12 cellular contexts compared by ENCODE assay signal in genomic region chr2:238141541-238142318, GRCh38. TPM values are rescaled to one million over a fixed set of nuclear protein-coding genes. Genes with fewer than 3 reads are reported as not detected.
DNase-seq lines count a peak whose midpoint lies in the region; FAIRE-seq and TF ChIP-seq lines count a peak whose summit lies in the region.
"Had no signal": no experiment of that assay in that cellular context is flagged by ENCODE, and none has a peak within 500 bp of the region (broad histone marks: within the 10 kb centered on the region; RNA-seq: fewer than 3 reads in every experiment).

No MANE protein-coding gene starts in this region.

- POLR2A ChIA-PET in endothelial cell of umbilical vein (lab: Charles Lee): no interaction called here

- no peak overlapping the region for H3K9ac ChIP-seq in endothelial cell of umbilical vein (replicated peaks; ENCODE audit: extremely low read depth, insufficient read depth, low read length)

- dilution Hi-C loops in endothelial cell of umbilical vein (cut with MboI; ENCODE audit: extremely low pct_ligation_motif_present, low sequenced_read_pairs): no loop called here

- H3K4me3 ChIP-seq in endothelial cell of umbilical vein (replicated peaks in 1 of 3; ENCODE audit: insufficient read depth in 1 of 3, low read depth in 1 of 3, low read length in 3 of 3): no peak overlapping the region
- H3K4me3 ChIP-seq in thyroid gland (replicated peaks in 1 of 3): no peak overlapping the region
- H3K4me3 ChIP-seq: cardiac muscle cell had no signal

- no peaks in the 10 kb centered on the region for H3K9me1 ChIP-seq in endothelial cell of umbilical vein (replicated peaks; ENCODE audit: control insufficient read depth, extremely low read depth, insufficient read depth, low read length)

- H3K4me2 ChIP-seq in endothelial cell of umbilical vein (ENCODE audit: insufficient read depth, low read length): no peak overlapping the region

- FAIRE-seq in endothelial cell of umbilical vein (lab: Jason Lieb, UNC): no peak

- intact Hi-C loops in endothelial cell of umbilical vein (cut with micrococcal nuclease) (loop anchor here (2.0 kb wide), 1 partner anchor 33 kb away; no protein-coding TSS in a partner anchor), thyroid gland (cut with DNase I) (no loop called here), posterior cingulate gyrus (cut with DNase I) (no loop called here)

- CTCF ChIA-PET in endothelial cell of umbilical vein (lab: Charles Lee): no interaction called here

- H3K9me3 ChIP-seq in endothelial cell of umbilical vein (replicated peaks; ENCODE audit: control insufficient read depth, insufficient read depth, low read length) (no peaks in the 10 kb centered on the region), thyroid gland (no peaks in the 10 kb centered on the region)

- no peak for TF ChIP-seq POLR2A in endothelial cell of umbilical vein (IDR thresholded peaks at IDR 0.05; ENCODE audit: low read depth, low read length)
- TF ChIP-seq POLR2A in thyroid gland (IDR thresholded peaks at IDR 0.05): no peak

- H3K27ac ChIP-seq in endothelial cell of umbilical vein (ENCODE audit: insufficient read depth, low read depth, low read length): no peak overlapping the region
- no peak overlapping the region for H3K27ac ChIP-seq in thyroid gland
- H3K27ac ChIP-seq: cardiac muscle cell had no signal

- TF ChIP-seq CTCF in endothelial cell of umbilical vein (IDR thresholded peaks at IDR 0.05; ENCODE audit: extremely low read depth in 1 of 2, insufficient read depth in 1 of 2, low read depth in 1 of 2, low read length in 2 of 2) (no peak), thyroid gland (IDR thresholded peaks at IDR 0.05) (no peak)

- H3K79me2 ChIP-seq in endothelial cell of umbilical vein (ENCODE audit: control insufficient read depth, insufficient read depth, low read length): no peaks in the 10 kb centered on the region

- 68 to 79% methylated on average over 7 to 8 of the region's 10 CpGs for WGBS in thyroid gland, 2 donors

- no TSS peak for BruUV-seq in endothelial cell of umbilical vein (replicated peaks; lab: Mats Ljungman, UMichigan)

- H3K27me3 ChIP-seq in endothelial cell of umbilical vein (ENCODE audit: control insufficient read depth in 2 of 2, insufficient read depth in 2 of 2, low read length in 2 of 2): no peaks in the 10 kb centered on the region
- no peaks in the 10 kb centered on the region for H3K27me3 ChIP-seq in thyroid gland
- H3K27me3 ChIP-seq: cardiac muscle cell had no signal

- H3K4me1 ChIP-seq in endothelial cell of umbilical vein (ENCODE audit: control insufficient read depth, extremely low read depth, insufficient read depth, low read length) (no peaks in the 10 kb centered on the region), thyroid gland (peaks cover 8 to 32% of the 10 kb centered on the region in 2 donors)

- no peak overlapping the region for H2AFZ ChIP-seq in endothelial cell of umbilical vein (ENCODE audit: low read depth, low read length)

- H3K36me3 ChIP-seq in endothelial cell of umbilical vein (ENCODE audit: control insufficient read depth in 2 of 2, extremely low read depth in 1 of 2, insufficient read depth in 2 of 2, low read length in 2 of 2): no peaks in the 10 kb centered on the region
- no peaks in the 10 kb centered on the region for H3K36me3 ChIP-seq in thyroid gland
- H3K36me3 ChIP-seq: cardiac muscle cell had no signal

- DNase-seq in NCI-H748 (lab: John Stamatoyannopoulos, UW; ENCODE audit: unreplicated experiment) (peak; percentile 38), NCI-H748 treated with DMSO at 0.1 percent for 48 hours (lab: John Stamatoyannopoulos, UW) (no peak), NOMO-1 treated with dmso at 0.1 percent for 144 hours (lab: John Stamatoyannopoulos, UW; ENCODE audit: unreplicated experiment) (peak; percentile 13), endothelial cell of umbilical vein (ENCODE audit: low read depth, low spot score) (peak; percentile 16), thyroid gland (peak; percentile 37 to 39), posterior cingulate gyrus (no peak), KG1 (lab: John Stamatoyannopoulos, UW) (no peak), NCI-H2227 (lab: John Stamatoyannopoulos, UW; ENCODE audit: unreplicated experiment) (no peak)
- DNase-seq: stimulated activated CD4-positive, alpha-beta T cell treated with anti-CD3 and anti-CD28 coated beads, Interleukin-2, amount 100 ng/mL, for 48 hours; T-helper 9 cell had no signal

- no peaks in the 10 kb centered on the region for H4K20me1 ChIP-seq in endothelial cell of umbilical vein (replicated peaks; ENCODE audit: control insufficient read depth, extremely low read depth, insufficient read depth, low read length)

TF ChIP-seq in endothelial cell of umbilical vein, 7 proteins besides CTCF, POLR2A, EP300 and RAD21:
- TF ChIP-seq GATA2 (IDR thresholded peaks at IDR 0.05; ENCODE audit: insufficient read depth, insufficient read length, low read depth, low read length): no peak
- TF ChIP-seq POLR2AphosphoS5 (IDR thresholded peaks at IDR 0.05; ENCODE audit: insufficient read depth, low read depth, low read length): no peak
- TF ChIP-seq MYC (IDR thresholded peaks at IDR 0.05; ENCODE audit: low read depth, low read length): no peak
- no peak for TF ChIP-seq EZH2 (IDR thresholded peaks at IDR 0.05; ENCODE audit: borderline replicate concordance, low read depth, low read length, severe bottlenecking)
- TF ChIP-seq FOS (IDR thresholded peaks at IDR 0.05; ENCODE audit: borderline replicate concordance, insufficient read depth, low read length): no peak
- no peak for TF ChIP-seq JUN (IDR thresholded peaks at IDR 0.05; ENCODE audit: borderline replicate concordance, insufficient read depth, insufficient read length, low read depth)
- no peak for TF ChIP-seq MAX (IDR thresholded peaks at IDR 0.05; ENCODE audit: insufficient read depth, insufficient read length)

RNA-seq across cellular contexts. Expression of gene KLHL30, which starts 3.3 kb away (rescaled TPM):
- not detected in 2 replicates for total RNA-seq in endothelial cell of umbilical vein
- not detected in 2 replicates for polyA plus RNA-seq in endothelial cell of umbilical vein
- not detected in 2 replicates for polyA plus RNA-seq in endothelial cell of umbilical vein (2011; cell fraction: cytosol; rRNA removed)
- not detected in 2 replicates for polyA plus RNA-seq in endothelial cell of umbilical vein (2011; cell fraction: nucleus; rRNA removed)
- polyA plus RNA-seq in endothelial cell of umbilical vein (2012): not detected in 2 replicates
- polyA minus RNA-seq in endothelial cell of umbilical vein: not detected in 2 replicates
- polyA minus RNA-seq in endothelial cell of umbilical vein (2011; cell fraction: cytosol; rRNA and poly(A)+ RNA removed): not detected
- polyA minus RNA-seq in endothelial cell of umbilical vein (2011; cell fraction: nucleus; rRNA and poly(A)+ RNA removed): not detected in 2 replicates
- under 1 TPM; 0.20 to 0.67 (median 0.38) TPM for total RNA-seq in thyroid gland
- polyA plus RNA-seq: AG04450 had no signal

RNA-seq across cellular contexts. Expression of gene ERFE, which starts 17.0 kb away (rescaled TPM):
- total RNA-seq in endothelial cell of umbilical vein (0.46 and 1.2 TPM in 2 replicates), thyroid gland (10 to 100 TPM in 1 of 4 donors, 1 to 10 TPM in 3; 2.8 to 15.3 (median 5.8) TPM)
- 0.48 and 0.65 TPM in 2 replicates for polyA plus RNA-seq in endothelial cell of umbilical vein
- polyA plus RNA-seq in endothelial cell of umbilical vein (2011; cell fraction: cytosol; rRNA removed): 0.30 and 0.79 TPM in 2 replicates
- polyA plus RNA-seq in endothelial cell of umbilical vein (2011; cell fraction: nucleus; rRNA removed): 0.82 and 1.0 TPM in 2 replicates
- 0.21 and 0.41 TPM in 2 replicates for polyA plus RNA-seq in endothelial cell of umbilical vein (2012)
- 0.34 and 0.91 TPM in 2 replicates for polyA minus RNA-seq in endothelial cell of umbilical vein
- 1.6 TPM for polyA minus RNA-seq in endothelial cell of umbilical vein (2011; cell fraction: cytosol; rRNA and poly(A)+ RNA removed)
- polyA minus RNA-seq in endothelial cell of umbilical vein (2011; cell fraction: nucleus; rRNA and poly(A)+ RNA removed): not detected in 2 replicates

RNA-seq across cellular contexts. Expression of gene ESPNL, which starts 41.6 kb away (rescaled TPM):
- total RNA-seq in endothelial cell of umbilical vein: not detected in 2 replicates
- polyA plus RNA-seq in endothelial cell of umbilical vein: not detected in 2 replicates
- not detected in 2 replicates for polyA plus RNA-seq in endothelial cell of umbilical vein (2011; cell fraction: cytosol; rRNA removed)
- not detected in 2 replicates for polyA plus RNA-seq in endothelial cell of umbilical vein (2011; cell fraction: nucleus; rRNA removed)
- not detected in 2 replicates for polyA plus RNA-seq in endothelial cell of umbilical vein (2012)
- not detected in 2 replicates for polyA minus RNA-seq in endothelial cell of umbilical vein
- polyA minus RNA-seq in endothelial cell of umbilical vein (2011; cell fraction: cytosol; rRNA and poly(A)+ RNA removed): not detected
- not detected in 2 replicates for polyA minus RNA-seq in endothelial cell of umbilical vein (2011; cell fraction: nucleus; rRNA and poly(A)+ RNA removed)
- total RNA-seq in thyroid gland: 1 to 10 TPM in 3 of 4 donors, under 1 TPM in 1; 0.11 to 3.8 (median 2.6) TPM

Comparison
In these comparisons a context has a peak if more than half of its experiments do, and no peak if none do; other contexts are left out.
1. DNase-seq: peak in NCI-H748 (single experiment), NOMO-1 treated with dmso at 0.1 percent for 144 hours (single experiment), endothelial cell of umbilical vein (single experiment) and thyroid gland (2 of 2); none in NCI-H748 treated with DMSO at 0.1 percent for 48 hours (single experiment), posterior cingulate gyrus (0 of 10), KG1 (single experiment) and NCI-H2227 (single experiment).